9 cellular contexts compared by ENCODE assay signal in genomic region chr12:53728206-53728605, GRCh38. TPM values are rescaled to one million over a fixed set of nuclear protein-coding genes. Genes with fewer than 3 reads are reported as not detected.
DNase-seq lines count a peak whose midpoint lies in the region; ATAC-seq and TF ChIP-seq lines count a peak whose summit lies in the region.
"Had no signal": no experiment of that assay in that cellular context is flagged by ENCODE, and none has a peak within 500 bp of the region (broad histone marks: within the 10 kb centered on the region; RNA-seq: fewer than 3 reads in every experiment).

No MANE protein-coding gene starts in this region.

- H3K27me3 Mint-ChIP-seq in activated CD4-positive, alpha-beta T cell treated with anti-CD3 and anti-CD28 coated beads, Interleukin-2, amount 10 ng/mL, durations not matched to agents 7 days and 5 days = peaks cover 5% of the 10 kb centered on the region
- H3K27me3 Mint-ChIP-seq in activated T-helper 1 cell treated with anti-CD3 and anti-CD28 coated beads, Interleukin-12 subunit alpha, Interleukin-12 subunit beta, Interleukin-2, Interleukin-4 antibody, amounts not matched to agents 30 ng/mL and 10 ng/mL and 1 ng/mL, durations not matched to agents 14 hours and 24 hours and 36 hours (ENCODE audit: insufficient read depth) = no peaks in the 10 kb centered on the region

- H3K9me3 Mint-ChIP-seq in activated CD4-positive, alpha-beta T cell treated with anti-CD3 and anti-CD28 coated beads, Interleukin-2, amount 10 ng/mL, durations not matched to agents 7 days and 5 days = no peaks in the 10 kb centered on the region
- no peaks in the 10 kb centered on the region for H3K9me3 Mint-ChIP-seq in activated T-helper 1 cell treated with anti-CD3 and anti-CD28 coated beads, Interleukin-12 subunit alpha, Interleukin-12 subunit beta, Interleukin-2, Interleukin-4 antibody, amounts not matched to agents 30 ng/mL and 10 ng/mL and 1 ng/mL, durations not matched to agents 14 hours and 24 hours and 36 hours

- peak overlapping the region; percentile 91 for H3K4me3 Mint-ChIP-seq in activated CD4-positive, alpha-beta T cell treated with anti-CD3 and anti-CD28 coated beads, Interleukin-2, amount 10 ng/mL, durations not matched to agents 7 days and 5 days
- H3K4me3 Mint-ChIP-seq in activated T-helper 1 cell treated with anti-CD3 and anti-CD28 coated beads, Interleukin-12 subunit alpha, Interleukin-12 subunit beta, Interleukin-2, Interleukin-4 antibody, amounts not matched to agents 30 ng/mL and 10 ng/mL and 1 ng/mL, durations not matched to agents 14 hours and 24 hours and 36 hours = peak overlapping the region; percentile 92

- peak overlapping the region in 1 of 2 donors; percentile 67 for H3K4me3 ChIP-seq in left lung

- H3K4me1 ChIP-seq in left lung = peaks cover 8 to 25% of the 10 kb centered on the region in 2 donors

- POLR2A ChIA-PET in activated CD4-positive, alpha-beta T cell treated with anti-CD3 and anti-CD28 coated beads, Interleukin-2, amount 10 ng/mL, durations not matched to agents 7 days and 5 days (lab: Charles Lee) = no interaction called here

- peak overlapping the region; percentile 95 for H3K27ac Mint-ChIP-seq in activated CD4-positive, alpha-beta T cell treated with anti-CD3 and anti-CD28 coated beads, Interleukin-2, amount 10 ng/mL, durations not matched to agents 7 days and 5 days
- peak overlapping the region; percentile 80 for H3K27ac Mint-ChIP-seq in activated T-helper 1 cell treated with anti-CD3 and anti-CD28 coated beads, Interleukin-12 subunit alpha, Interleukin-12 subunit beta, Interleukin-2, Interleukin-4 antibody, amounts not matched to agents 30 ng/mL and 10 ng/mL and 1 ng/mL, durations not matched to agents 14 hours and 24 hours and 36 hours

- DNase-seq in activated CD4-positive, alpha-beta T cell treated with anti-CD3 and anti-CD28 coated beads, Interleukin-2, amount 10 ng/mL, durations not matched to agents 7 days and 5 days = no peak
- DNase-seq in activated CD4-positive, alpha-beta T cell treated with anti-CD3 and anti-CD28 coated beads for 48 hours = no peak
- no peak for DNase-seq in activated T-helper 1 cell treated with anti-CD3 and anti-CD28 coated beads, Interleukin-12 subunit alpha, Interleukin-12 subunit beta, Interleukin-2, Interleukin-4 antibody, amounts not matched to agents 30 ng/mL and 10 ng/mL and 1 ng/mL, durations not matched to agents 14 hours and 24 hours and 36 hours (ENCODE audit: low spot score)
- DNase-seq in left lung = no peak
- no peak for DNase-seq in substantia nigra (lab: John Stamatoyannopoulos, UW)
- DNase-seq in NOMO-1 (lab: John Stamatoyannopoulos, UW; ENCODE audit: unreplicated experiment in 2 of 2) = no peak
- no peak for DNase-seq in EL

- H3K27me3 ChIP-seq in left lung = peaks cover 0 to 9% of the 10 kb centered on the region in 2 donors

- no peak for ATAC-seq in left lung
- ATAC-seq in HG03439 (IDR thresholded peaks at IDR 0.05; ENCODE audit: unreplicated experiment) = no peak

- TF ChIP-seq CTCF in left lung (IDR thresholded peaks at IDR 0.05) = no peak

- H3K4me1 Mint-ChIP-seq in activated CD4-positive, alpha-beta T cell treated with anti-CD3 and anti-CD28 coated beads, Interleukin-2, amount 10 ng/mL, durations not matched to agents 7 days and 5 days = peaks cover 29% of the 10 kb centered on the region
- H3K4me1 Mint-ChIP-seq in activated T-helper 1 cell treated with anti-CD3 and anti-CD28 coated beads, Interleukin-12 subunit alpha, Interleukin-12 subunit beta, Interleukin-2, Interleukin-4 antibody, amounts not matched to agents 30 ng/mL and 10 ng/mL and 1 ng/mL, durations not matched to agents 14 hours and 24 hours and 36 hours (ENCODE audit: low read depth) = peaks cover 26% of the 10 kb centered on the region

- H3K27ac ChIP-seq in left lung (peak overlapping the region; percentile 53 to 73), substantia nigra (ENCODE audit: low read depth, low read length, poor library complexity, severe bottlenecking) (peak overlapping the region; percentile 83)

- peaks cover 0 to 19% of the 10 kb centered on the region in 2 donors for H3K36me3 ChIP-seq in left lung

- intact Hi-C loops in activated T-helper 1 cell treated with anti-CD3 and anti-CD28 coated beads, Interleukin-12 subunit alpha, Interleukin-12 subunit beta, Interleukin-2, Interleukin-4 antibody, amounts not matched to agents 30 ng/mL and 10 ng/mL and 1 ng/mL, durations not matched to agents 14 hours and 24 hours and 36 hours (cut with micrococcal nuclease) = loop anchor here (5.0 kb wide), 1 partner anchor 406 kb away; the partner anchor contains the start of gene AAAS
- intact Hi-C loops in left lung (cut with DNase I) = no loop called here

- CTCF ChIA-PET in activated CD4-positive, alpha-beta T cell treated with anti-CD3 and anti-CD28 coated beads, Interleukin-2, amount 10 ng/mL, durations not matched to agents 7 days and 5 days (lab: Charles Lee) = interaction anchor here (1.2 to 12.7 kb wide), 5 partner anchors 9 to 53 kb away, joined by 6 to 155 read pairs (median 7); partner anchors contain the start of gene ATP5MC2

- peaks cover 6% of the 10 kb centered on the region for H3K36me3 Mint-ChIP-seq in activated CD4-positive, alpha-beta T cell treated with anti-CD3 and anti-CD28 coated beads, Interleukin-2, amount 10 ng/mL, durations not matched to agents 7 days and 5 days (ENCODE audit: low read depth)
- peaks cover 13% of the 10 kb centered on the region for H3K36me3 Mint-ChIP-seq in activated T-helper 1 cell treated with anti-CD3 and anti-CD28 coated beads, Interleukin-12 subunit alpha, Interleukin-12 subunit beta, Interleukin-2, Interleukin-4 antibody, amounts not matched to agents 30 ng/mL and 10 ng/mL and 1 ng/mL, durations not matched to agents 14 hours and 24 hours and 36 hours (ENCODE audit: low read depth)

- no peaks in the 10 kb centered on the region for H3K9me3 ChIP-seq in left lung

RNA-seq across cellular contexts. Expression of gene CALCOCO1, which starts 1.0 kb away (rescaled TPM):
- total RNA-seq in activated CD4-positive, alpha-beta T cell treated with anti-CD3 and anti-CD28 coated beads, Interleukin-2, amount 10 ng/mL, durations not matched to agents 7 days and 5 days = 10 to 100 TPM; 54.6 to 56.8 TPM
- total RNA-seq in activated T-helper 1 cell treated with anti-CD3 and anti-CD28 coated beads, Interleukin-12 subunit alpha, Interleukin-12 subunit beta, Interleukin-2, Interleukin-4 antibody, amounts not matched to agents 30 ng/mL and 10 ng/mL and 1 ng/mL, durations not matched to agents 14 hours and 24 hours and 36 hours = 17.4 and 19.2 TPM in 2 replicates
- total RNA-seq in left lung = 100 to 1,000 TPM in 1 of 2 donors, 10 to 100 TPM in 1; 74.8 to 186 TPM

RNA-seq across cellular contexts. Expression of gene CISTR, which starts 23.6 kb away (rescaled TPM):
- not detected for total RNA-seq in activated CD4-positive, alpha-beta T cell treated with anti-CD3 and anti-CD28 coated beads, Interleukin-2, amount 10 ng/mL, durations not matched to agents 7 days and 5 days
- total RNA-seq in activated T-helper 1 cell treated with anti-CD3 and anti-CD28 coated beads, Interleukin-12 subunit alpha, Interleukin-12 subunit beta, Interleukin-2, Interleukin-4 antibody, amounts not matched to agents 30 ng/mL and 10 ng/mL and 1 ng/mL, durations not matched to agents 14 hours and 24 hours and 36 hours = not detected in 2 replicates
- not detected for total RNA-seq in left lung
- total RNA-seq: pulmonary artery endothelial cell had no signal

RNA-seq across cellular contexts. Expression of gene ATP5MC2, which starts 52.3 kb away (rescaled TPM):
- 100 to 1,000 TPM; 298 to 356 TPM for total RNA-seq in activated CD4-positive, alpha-beta T cell treated with anti-CD3 and anti-CD28 coated beads, Interleukin-2, amount 10 ng/mL, durations not matched to agents 7 days and 5 days
- 363 and 383 TPM in 2 replicates for total RNA-seq in activated T-helper 1 cell treated with anti-CD3 and anti-CD28 coated beads, Interleukin-12 subunit alpha, Interleukin-12 subunit beta, Interleukin-2, Interleukin-4 antibody, amounts not matched to agents 30 ng/mL and 10 ng/mL and 1 ng/mL, durations not matched to agents 14 hours and 24 hours and 36 hours
- 100 to 1,000 TPM; 247 to 263 TPM for total RNA-seq in left lung
